ENCODE assay signal across 2 cellular contexts in genomic region chr3:117630885-117631284, GRCh38.
TF ChIP-seq lines count a peak whose summit lies in the region.

No MANE protein-coding gene starts in this region.

TF ChIP-seq in SK-N-SH, 30 proteins besides CTCF, POLR2A, EP300 and RAD21:
- TF ChIP-seq, protein P1, sequence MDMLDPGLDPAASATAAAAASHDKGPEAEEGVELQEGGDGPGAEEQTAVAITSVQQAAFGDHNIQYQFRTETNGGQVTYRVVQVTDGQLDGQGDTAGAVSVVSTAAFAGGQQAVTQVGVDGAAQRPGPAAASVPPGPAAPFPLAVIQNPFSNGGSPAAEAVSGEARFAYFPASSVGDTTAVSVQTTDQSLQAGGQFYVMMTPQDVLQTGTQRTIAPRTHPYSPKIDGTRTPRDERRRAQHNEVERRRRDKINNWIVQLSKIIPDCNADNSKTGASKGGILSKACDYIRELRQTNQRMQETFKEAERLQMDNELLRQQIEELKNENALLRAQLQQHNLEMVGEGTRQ (IDR thresholded peaks at IDR 0.05; ENCODE audit: borderline replicate concordance, low read depth, low read length) = no peak
- TF ChIP-seq NFIC (IDR thresholded peaks at IDR 0.05; ENCODE audit: borderline replicate concordance) (peak; percentile 51; the same call in 1 of the 2 replicates), SMC3 (IDR thresholded peaks at IDR 0.05; ENCODE audit: low read depth, low read length) (no peak), ZBTB33 (IDR thresholded peaks at IDR 0.05; ENCODE audit: borderline replicate concordance, low read depth) (no peak)

TF ChIP-seq in SK-N-SH treated with all-trans-retinoic acid at 6 μM for 48 hours, 23 proteins besides CTCF, POLR2A, EP300 and RAD21 (continued from another document):
- TF ChIP-seq, protein P2, sequence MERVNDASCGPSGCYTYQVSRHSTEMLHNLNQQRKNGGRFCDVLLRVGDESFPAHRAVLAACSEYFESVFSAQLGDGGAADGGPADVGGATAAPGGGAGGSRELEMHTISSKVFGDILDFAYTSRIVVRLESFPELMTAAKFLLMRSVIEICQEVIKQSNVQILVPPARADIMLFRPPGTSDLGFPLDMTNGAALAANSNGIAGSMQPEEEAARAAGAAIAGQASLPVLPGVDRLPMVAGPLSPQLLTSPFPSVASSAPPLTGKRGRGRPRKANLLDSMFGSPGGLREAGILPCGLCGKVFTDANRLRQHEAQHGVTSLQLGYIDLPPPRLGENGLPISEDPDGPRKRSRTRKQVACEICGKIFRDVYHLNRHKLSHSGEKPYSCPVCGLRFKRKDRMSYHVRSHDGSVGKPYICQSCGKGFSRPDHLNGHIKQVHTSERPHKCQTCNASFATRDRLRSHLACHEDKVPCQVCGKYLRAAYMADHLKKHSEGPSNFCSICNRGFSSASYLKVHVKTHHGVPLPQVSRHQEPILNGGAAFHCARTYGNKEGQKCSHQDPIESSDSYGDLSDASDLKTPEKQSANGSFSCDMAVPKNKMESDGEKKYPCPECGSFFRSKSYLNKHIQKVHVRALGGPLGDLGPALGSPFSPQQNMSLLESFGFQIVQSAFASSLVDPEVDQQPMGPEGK (CRISPR knock-in tag; IDR thresholded peaks at IDR 0.05; ENCODE audit: borderline replicate concordance) = no peak
- TF ChIP-seq ZFP30 (CRISPR knock-in tag; IDR thresholded peaks at IDR 0.05) = no peak
- no peak for TF ChIP-seq ZNF565 (CRISPR knock-in tag; conservative IDR thresholded peaks at IDR 0.05; ENCODE audit: low read depth)
- no peak for TF ChIP-seq OSR1 (CRISPR knock-in tag; IDR thresholded peaks at IDR 0.05)
